ENCODE assay signal across 1 cellular context in the genomic region with DNA sequence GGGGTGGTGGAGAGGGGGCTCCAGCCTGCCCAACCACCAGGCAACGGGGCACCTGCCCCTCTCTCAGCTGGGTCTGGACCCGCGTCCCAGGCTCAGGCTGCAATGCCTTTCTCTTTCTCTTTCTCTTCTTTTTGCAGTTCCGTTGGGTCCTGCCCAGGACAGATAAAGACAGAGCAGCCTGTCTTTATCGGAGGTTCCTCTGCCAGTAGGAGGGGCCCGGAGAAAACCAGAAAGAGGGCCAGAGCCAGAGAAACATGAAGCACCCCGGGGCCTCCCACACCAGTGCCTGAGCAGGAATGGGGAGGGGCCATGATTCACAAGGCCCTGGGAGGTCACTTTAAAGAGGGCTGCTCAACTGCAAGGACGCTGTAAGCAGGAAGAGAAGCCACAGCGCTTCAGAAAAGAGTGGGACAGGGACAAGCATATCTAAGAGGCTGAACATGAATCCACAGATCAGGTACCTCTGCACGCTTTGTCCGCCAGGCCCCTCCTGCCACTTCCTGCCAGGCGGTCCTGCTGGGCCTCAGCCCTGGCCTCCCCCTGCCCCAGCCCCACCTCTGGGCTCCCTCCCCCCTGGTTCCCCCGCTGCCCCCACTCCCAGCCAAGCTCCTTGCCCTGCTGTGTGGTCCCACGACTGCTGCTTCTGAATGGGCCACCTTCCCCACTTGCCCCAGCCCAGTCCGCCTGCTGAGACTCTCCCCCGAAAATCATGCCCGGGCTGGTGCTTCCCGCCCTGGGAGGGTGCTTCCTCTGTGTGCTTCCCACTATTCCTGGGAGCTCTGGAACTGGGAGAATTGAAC.
TF ChIP-seq lines count a peak whose summit lies in the region.

TSS of gene APOBEC3C (plus strand) at position 335 of the 800 bp plus-strand sequence. CDS start at position 441, 106 bp downstream.

TF ChIP-seq in K562, 482 proteins besides CTCF, POLR2A, EP300 and RAD21 (continued from another document and continues in another):
- TF ChIP-seq ZBTB2 (IDR thresholded peaks at IDR 0.05) (no peak), ZSCAN29 (IDR thresholded peaks at IDR 0.05) (no peak), ZNF318 (IDR thresholded peaks at IDR 0.05; ENCODE audit: borderline replicate concordance in 1 of 2, low read depth in 1 of 2) (0 out of 4 replicates have a peak, but pooled peaks of 1 of the 2 experiments have one; percentile 40), ARID4B (CRISPR knock-in tag; IDR thresholded peaks at IDR 0.05) (peak; percentile 69), MAFK (IDR thresholded peaks at IDR 0.05; ENCODE audit: low read length) (no peak), ZFP30 (CRISPR knock-in tag; IDR thresholded peaks at IDR 0.05; ENCODE audit: borderline replicate concordance) (no peak), HOXB6 (CRISPR knock-in tag; IDR thresholded peaks at IDR 0.05; ENCODE audit: borderline replicate concordance) (no peak), ZNF764 (CRISPR knock-in tag; IDR thresholded peaks at IDR 0.05; ENCODE audit: low read depth) (no peak), CBFA2T2 (conservative IDR thresholded peaks at IDR 0.05) (peak; percentile 72), TFAP4 (CRISPR knock-in tag; IDR thresholded peaks at IDR 0.05; ENCODE audit: borderline replicate concordance) (peak; percentile 85), PPARD (CRISPR knock-in tag; IDR thresholded peaks at IDR 0.05) (no peak), LEF1 (IDR thresholded peaks at IDR 0.05) (peak; percentile 56; the same call in 1 of the 2 replicates), FOSL1 (tag; conservative IDR thresholded peaks at IDR 0.05) (peak; percentile 68), ZNF830 (CRISPR knock-in tag; IDR thresholded peaks at IDR 0.05) (no peak), NONO (IDR thresholded peaks at IDR 0.05; ENCODE audit: low read depth in 2 of 2, low read length in 1 of 2) (0 out of 4 replicates have a peak, but pooled peaks of 1 of the 2 experiments have one; percentile 25), SP1 (CRISPR knock-in tag; IDR thresholded peaks at IDR 0.05) (peak; percentile 16; the same call in 1 of the 2 replicates), IRF2 (CRISPR knock-in tag; IDR thresholded peaks at IDR 0.05) (no peak), SMARCA4 (IDR thresholded peaks at IDR 0.05) (peak; percentile 67), RFX7 (CRISPR knock-in tag; IDR thresholded peaks at IDR 0.05) (no peak), DDX20 (tag; IDR thresholded peaks at IDR 0.05; ENCODE audit: low read depth) (no peak), RBM39 (optimal IDR thresholded peaks at IDR 0.05; ENCODE audit: low read depth, low read length) (no peak), KDM1A (IDR thresholded peaks at IDR 0.05) (0 out of 4 replicates have a peak, but pooled peaks of 1 of the 2 experiments have one; percentile 8), CHD4 (IDR thresholded peaks at IDR 0.05; ENCODE audit: insufficient read depth, insufficient replicate concordance, low read depth, low read length, poor library complexity, severe bottlenecking) (no peak), CTBP1 (IDR thresholded peaks at IDR 0.05; ENCODE audit: borderline replicate concordance) (peak; percentile 58; the same call in 1 of the 2 replicates), MYNN (IDR thresholded peaks at IDR 0.05) (peak; percentile 64; the same call in 1 of the 2 replicates), MYNN (CRISPR knock-in tag; IDR thresholded peaks at IDR 0.05) (no peak), CBX1 (IDR thresholded peaks at IDR 0.05; ENCODE audit: low read depth) (peak; percentile 46; the same call in 1 of the 2 replicates), ZNF12 (CRISPR knock-in tag; IDR thresholded peaks at IDR 0.05) (no peak), TAF9B (IDR thresholded peaks at IDR 0.05; ENCODE audit: partially characterized antibody) (peak; percentile 77), POLR2AphosphoS5 (IDR thresholded peaks at IDR 0.05; ENCODE audit: control insufficient read depth, insufficient read depth, low read depth, low read length) (peak; percentile 63; the same call in 1 of the 2 replicates), ZBTB33 (CRISPR knock-in tag; IDR thresholded peaks at IDR 0.05) (0 out of 2 replicates have a peak, but pooled peaks have one; percentile 30), TEAD4 (IDR thresholded peaks at IDR 0.05; ENCODE audit: low read length) (peak; percentile 61; the same call in 1 of the 2 replicates), TEAD4 (CRISPR knock-in tag; IDR thresholded peaks at IDR 0.05; ENCODE audit: borderline replicate concordance) (no peak), POLR2B (IDR thresholded peaks at IDR 0.05; ENCODE audit: low read depth, partially characterized antibody) (peak; percentile 50), POLR2G (IDR thresholded peaks at IDR 0.05; ENCODE audit: low read depth, low read length) (peak; percentile 70), STAT5A (IDR thresholded peaks at IDR 0.05; ENCODE audit: borderline replicate concordance, low read length) (peak; percentile 24; the same call in 1 of the 2 replicates)
- TF ChIP-seq, protein P1, sequence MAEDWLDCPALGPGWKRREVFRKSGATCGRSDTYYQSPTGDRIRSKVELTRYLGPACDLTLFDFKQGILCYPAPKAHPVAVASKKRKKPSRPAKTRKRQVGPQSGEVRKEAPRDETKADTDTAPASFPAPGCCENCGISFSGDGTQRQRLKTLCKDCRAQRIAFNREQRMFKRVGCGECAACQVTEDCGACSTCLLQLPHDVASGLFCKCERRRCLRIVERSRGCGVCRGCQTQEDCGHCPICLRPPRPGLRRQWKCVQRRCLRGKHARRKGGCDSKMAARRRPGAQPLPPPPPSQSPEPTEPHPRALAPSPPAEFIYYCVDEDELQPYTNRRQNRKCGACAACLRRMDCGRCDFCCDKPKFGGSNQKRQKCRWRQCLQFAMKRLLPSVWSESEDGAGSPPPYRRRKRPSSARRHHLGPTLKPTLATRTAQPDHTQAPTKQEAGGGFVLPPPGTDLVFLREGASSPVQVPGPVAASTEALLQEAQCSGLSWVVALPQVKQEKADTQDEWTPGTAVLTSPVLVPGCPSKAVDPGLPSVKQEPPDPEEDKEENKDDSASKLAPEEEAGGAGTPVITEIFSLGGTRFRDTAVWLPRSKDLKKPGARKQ (CRISPR knock-in tag; IDR thresholded peaks at IDR 0.05), result no peak
